ENCODE assay signal across 16 cellular contexts in the genomic region with DNA sequence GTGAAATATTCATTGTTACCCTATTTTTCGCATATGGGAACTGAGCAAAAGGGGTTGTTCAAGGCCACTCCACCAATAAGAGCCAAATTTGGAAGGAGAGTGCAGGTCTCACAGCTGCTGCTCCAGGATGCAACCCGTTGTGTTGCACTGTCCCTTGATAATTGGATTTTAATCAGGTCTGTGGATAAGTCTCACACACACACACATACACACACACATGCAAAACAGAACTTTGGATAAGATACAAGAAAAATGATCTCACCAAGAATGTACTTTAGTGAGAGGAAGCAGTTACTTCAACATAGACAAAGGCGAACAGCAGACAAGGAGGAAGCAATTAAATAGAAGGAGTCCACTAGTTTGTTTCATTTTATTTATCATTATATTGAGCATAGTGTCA.
DNase-seq lines count a peak whose midpoint lies in the region; ATAC-seq, FAIRE-seq and TF ChIP-seq lines count a peak whose summit lies in the region.
"Had no signal": no experiment of that assay in that cellular context is flagged by ENCODE, and none has a peak within 500 bp of the region (broad histone marks: within the 10 kb centered on the region; RNA-seq: fewer than 3 reads in every experiment).

No MANE protein-coding gene starts in this region.

- peaks cover 12% of the 10 kb centered on the region for H3K4me1 Mint-ChIP-seq in glutamatergic neuron (ENCODE audit: low read depth, unreplicated experiment)
- H3K4me1 Mint-ChIP-seq: CD4-positive, CD25-positive, alpha-beta regulatory T cell had no signal

- H3K27me3 Mint-ChIP-seq in glutamatergic neuron (ENCODE audit: unreplicated experiment), result no peaks in the 10 kb centered on the region
- H3K27me3 Mint-ChIP-seq: CD4-positive, CD25-positive, alpha-beta regulatory T cell had no signal

- TF ChIP-seq CTCF in glutamatergic neuron (IDR thresholded peaks at IDR 0.05; ENCODE audit: partially characterized antibody, unreplicated experiment) (no peak), omental fat pad (IDR thresholded peaks at IDR 0.05) (no peak)

- H3K4me3 Mint-ChIP-seq in glutamatergic neuron (ENCODE audit: unreplicated experiment), result no peak overlapping the region
- H3K4me3 Mint-ChIP-seq: activated CD8-positive, alpha-beta T cell treated with anti-CD3 and anti-CD28 coated beads, Interleukin-2, amount 10 ng/mL, durations not matched to agents 7 days and 5 days; CD4-positive, CD25-positive, alpha-beta regulatory T cell had no signal

- DNase-seq in glutamatergic neuron, result no peak
- DNase-seq in GM19239 (ENCODE audit: insufficient read length, low spot score), result no peak
- DNase-seq in omental fat pad (ENCODE audit: low spot score), result no peak
- DNase-seq in CD1c-positive myeloid dendritic cell (ENCODE audit: extremely low spot score), result no peak
- DNase-seq: activated CD8-positive, alpha-beta T cell treated with anti-CD3 and anti-CD28 coated beads, Interleukin-2, amount 10 ng/mL, durations not matched to agents 7 days and 5 days; activated naive CD4-positive, alpha-beta T cell treated with anti-CD3 and anti-CD28 coated beads, Interleukin-2, amount 50 U/mL, for 16 hours; CD4-positive, CD25-positive, alpha-beta regulatory T cell; PC-9; T-helper 1 cell; testis had no signal

- peaks cover 1% of the 10 kb centered on the region for H3K9me3 Mint-ChIP-seq in glutamatergic neuron (ENCODE audit: unreplicated experiment)

- no peak for FAIRE-seq in GM19239 (lab: Jason Lieb, UNC)
- FAIRE-seq: G401.6 had no signal

- ATAC-seq in GM19025 (IDR thresholded peaks at IDR 0.05; ENCODE audit: low read depth, unreplicated experiment) (peak; percentile 16), GM21619 (IDR thresholded peaks at IDR 0.05; ENCODE audit: unreplicated experiment) (peak; percentile 18), HG03103 (IDR thresholded peaks at IDR 0.05; ENCODE audit: low read depth, unreplicated experiment) (peak; percentile 30), HG03442 (IDR thresholded peaks at IDR 0.05; ENCODE audit: unreplicated experiment) (no peak), omental fat pad (ENCODE audit: low FRiP score) (no peak)
- ATAC-seq: activated CD8-positive, alpha-beta T cell treated with anti-CD3 and anti-CD28 coated beads, Interleukin-2, amount 10 ng/mL, durations not matched to agents 7 days and 5 days; esophagus mucosa had no signal

- peak overlapping the region; percentile 69 for H3K27ac Mint-ChIP-seq in glutamatergic neuron (ENCODE audit: unreplicated experiment)
- H3K27ac Mint-ChIP-seq: activated CD8-positive, alpha-beta T cell treated with anti-CD3 and anti-CD28 coated beads, Interleukin-2, amount 10 ng/mL, durations not matched to agents 7 days and 5 days; CD4-positive, CD25-positive, alpha-beta regulatory T cell had no signal

- H3K36me3 Mint-ChIP-seq in glutamatergic neuron (ENCODE audit: unreplicated experiment), result no peaks in the 10 kb centered on the region
- H3K36me3 Mint-ChIP-seq: CD4-positive, CD25-positive, alpha-beta regulatory T cell had no signal

Comparison
In these comparisons a context has a peak if more than half of its experiments do, and no peak if none do; other contexts are left out.
1. ATAC-seq: peak in GM19025 (single experiment), GM21619 (single experiment) and HG03103 (single experiment); none in HG03442 (single experiment) and omental fat pad (single experiment).